Comparison of ENCODE assay signal across 8 cellular contexts in genomic region chr14:81221579-81222102, GRCh38. TPM values are rescaled to one million over a fixed set of nuclear protein-coding genes. Genes with fewer than 3 reads are reported as not detected.
DNase-seq lines count a peak whose midpoint lies in the region; ATAC-seq and TF ChIP-seq lines count a peak whose summit lies in the region.

No MANE protein-coding gene starts in this region.

- H3K27ac ChIP-seq in heart left ventricle (peak overlapping the region; percentile 95 to 100 (median 98)), iPS-18a (ENCODE audit: low read length) (peak overlapping the region; percentile 98)

- H3K27ac Mint-ChIP-seq in activated CD8-positive, alpha-beta T cell treated with anti-CD3 and anti-CD28 coated beads, Interleukin-2, amount 10 ng/mL, durations not matched to agents 7 days and 5 days: peak overlapping the region; percentile 98

- DNase-seq in heart left ventricle (no peak), Right ventricle myocardium inferior (ENCODE audit: missing footprints) (no peak), GM13977 (ENCODE audit: low spot score) (no peak)
- no peak for DNase-seq in activated CD8-positive, alpha-beta T cell treated with anti-CD3 and anti-CD28 coated beads, Interleukin-2, amount 10 ng/mL, durations not matched to agents 7 days and 5 days
- peak; percentile 15 for DNase-seq in stimulated activated naive CD8-positive, alpha-beta T cell treated with anti-CD3 and anti-CD28 coated beads, Interleukin-15, Interleukin-2, amounts not matched to agents 100 U/mL and 50 U/mL, for 24 hours

- in situ Hi-C loops in GM13977 (cut with MboI; ENCODE audit: low pct_unique_long_range_greater_than_20kb, low sequenced_read_pairs, unreplicated experiment): no loop called here

- no peak for TF ChIP-seq CTCF in heart left ventricle (IDR thresholded peaks at IDR 0.05)
- no peak for TF ChIP-seq CTCF in GM13977 (IDR thresholded peaks at IDR 0.05; ENCODE audit: extremely low read depth, insufficient read depth, missing control alignments)

- peaks cover 2% of the 10 kb centered on the region for H3K27me3 Mint-ChIP-seq in activated CD8-positive, alpha-beta T cell treated with anti-CD3 and anti-CD28 coated beads, Interleukin-2, amount 10 ng/mL, durations not matched to agents 7 days and 5 days (ENCODE audit: low read depth)

- H3K4me1 ChIP-seq in heart left ventricle (peaks cover 0 to 32% (median 25%) of the 10 kb centered on the region in 12 donors), iPS-18a (ENCODE audit: control insufficient read depth, low read depth, low read length) (peaks cover 25% of the 10 kb centered on the region)

- no peaks in the 10 kb centered on the region for H3K9me3 ChIP-seq in heart left ventricle
- H3K9me3 ChIP-seq in iPS-18a (ENCODE audit: control insufficient read depth, low read depth, low read length): no peaks in the 10 kb centered on the region

- 32 to 36% (median 33%) methylated on average over 16 of the region's 16 CpGs for WGBS in heart left ventricle, 4 donors

- H3K36me3 ChIP-seq in heart left ventricle: peaks cover 0 to 4% (median 0%) of the 10 kb centered on the region in 9 donors
- no peaks in the 10 kb centered on the region for H3K36me3 ChIP-seq in iPS-18a (ENCODE audit: control insufficient read depth, low read depth, low read length)

- H3K9me3 Mint-ChIP-seq in activated CD8-positive, alpha-beta T cell treated with anti-CD3 and anti-CD28 coated beads, Interleukin-2, amount 10 ng/mL, durations not matched to agents 7 days and 5 days (ENCODE audit: insufficient read depth): no peaks in the 10 kb centered on the region

- H3K9ac ChIP-seq in iPS-18a (ENCODE audit: low read length): peak overlapping the region; percentile 97

- peaks cover 16% of the 10 kb centered on the region for H3K36me3 Mint-ChIP-seq in activated CD8-positive, alpha-beta T cell treated with anti-CD3 and anti-CD28 coated beads, Interleukin-2, amount 10 ng/mL, durations not matched to agents 7 days and 5 days (ENCODE audit: low read depth)

- H3K27me3 ChIP-seq in heart left ventricle: no peaks in the 10 kb centered on the region
- no peaks in the 10 kb centered on the region for H3K27me3 ChIP-seq in iPS-18a (ENCODE audit: control insufficient read depth, insufficient read depth, low read length)

- ATAC-seq in heart left ventricle (no peak), Right ventricle myocardium inferior (no peak), GM21381 (IDR thresholded peaks at IDR 0.05; ENCODE audit: unreplicated experiment) (no peak), GM21390 (IDR thresholded peaks at IDR 0.05; ENCODE audit: unreplicated experiment) (no peak)
- ATAC-seq in activated CD8-positive, alpha-beta T cell treated with anti-CD3 and anti-CD28 coated beads, Interleukin-2, amount 10 ng/mL, durations not matched to agents 7 days and 5 days: no peak
- no peak for ATAC-seq in stimulated activated naive CD8-positive, alpha-beta T cell treated with anti-CD3 and anti-CD28 coated beads, Interleukin-15, Interleukin-2, amounts not matched to agents 100 U/mL and 50 U/mL, for 24 hours

- no peak for TF ChIP-seq POLR2A in heart left ventricle (IDR thresholded peaks at IDR 0.05)

- intact Hi-C loops in heart left ventricle (cut with DNase I): loop anchor here in 2 of 10 donors (1.0 kb wide), 1 partner anchor 51 kb away; no protein-coding TSS in a partner anchor
- intact Hi-C loops in Right ventricle myocardium inferior (cut with DNase I): no loop called here

- CTCF ChIA-PET in activated CD8-positive, alpha-beta T cell treated with anti-CD3 and anti-CD28 coated beads, Interleukin-2, amount 10 ng/mL, durations not matched to agents 7 days and 5 days (lab: Charles Lee): interaction anchor here (0.7 to 1.0 kb wide), 3 partner anchors 52 to 280 kb away, joined by 3 to 6 read pairs (median 6); partner anchors contain the start of gene CEP128

- peak overlapping the region; percentile 93 for H3K4me3 Mint-ChIP-seq in activated CD8-positive, alpha-beta T cell treated with anti-CD3 and anti-CD28 coated beads, Interleukin-2, amount 10 ng/mL, durations not matched to agents 7 days and 5 days

- peaks cover 26% of the 10 kb centered on the region for H3K4me1 Mint-ChIP-seq in activated CD8-positive, alpha-beta T cell treated with anti-CD3 and anti-CD28 coated beads, Interleukin-2, amount 10 ng/mL, durations not matched to agents 7 days and 5 days (ENCODE audit: low read depth)

- POLR2A ChIA-PET in activated CD8-positive, alpha-beta T cell treated with anti-CD3 and anti-CD28 coated beads, Interleukin-2, amount 10 ng/mL, durations not matched to agents 7 days and 5 days (lab: Charles Lee): interaction anchor here (0.6 to 1.8 kb wide), 14 partner anchors 9 to 310 kb away, joined by 3 to 12 read pairs (median 4); partner anchors contain the start of gene CEP128

- peak overlapping the region; percentile 80 to 91 (median 86) for H3K4me3 ChIP-seq in heart left ventricle
- H3K4me3 ChIP-seq in iPS-18a (ENCODE audit: low read length): peak overlapping the region; percentile 78

RNA-seq across cellular contexts. Expression of gene GTF2A1, which starts 0.9 kb away (rescaled TPM):
- total RNA-seq in heart left ventricle (10 to 100 TPM; 12.7 to 31.3 (median 23.3) TPM), Right ventricle myocardium inferior (17.3 TPM)
- polyA plus RNA-seq in heart left ventricle: 1 to 10 TPM; 3.4 to 9.0 TPM
- 10 to 100 TPM; 33.6 to 33.7 TPM for total RNA-seq in activated CD8-positive, alpha-beta T cell treated with anti-CD3 and anti-CD28 coated beads, Interleukin-2, amount 10 ng/mL, durations not matched to agents 7 days and 5 days
